Comparison of ENCODE assay signal across 12 cellular contexts in genomic region chr11:111913997-111914396, GRCh38. TPM values are rescaled to one million over a fixed set of nuclear protein-coding genes. Genes with fewer than 3 reads are reported as not detected.
DNase-seq lines count a peak whose midpoint lies in the region; ATAC-seq and TF ChIP-seq lines count a peak whose summit lies in the region.
"Had no signal": no experiment of that assay in that cellular context is flagged by ENCODE, and none has a peak within 500 bp of the region (broad histone marks: within the 10 kb centered on the region; RNA-seq: fewer than 3 reads in every experiment).

No MANE protein-coding gene starts in this region.

- H3K27me3 ChIP-seq in right atrium auricular region = no peaks in the 10 kb centered on the region

- in situ Hi-C loops in astrocyte of the spinal cord (cut with HindIII; ENCODE audit: low sequenced_read_pairs) = no loop called here

- TF ChIP-seq CTCF in astrocyte of the spinal cord (IDR thresholded peaks at IDR 0.05; ENCODE audit: low read depth, low read length) = no peak
- TF ChIP-seq CTCF in right atrium auricular region (IDR thresholded peaks at IDR 0.05) = no peak
- no peak for TF ChIP-seq CTCF in progenitor cell of endocrine pancreas (IDR thresholded peaks at IDR 0.05; ENCODE audit: unreplicated experiment)

- no peak overlapping the region for H3K27ac Mint-ChIP-seq in progenitor cell of endocrine pancreas
- H3K27ac Mint-ChIP-seq in natural killer cell treated with Interleukin-12 subunit alpha and Interleukin-12 subunit beta and Interleukin-15 and Interleukin-18, amount 100 ng/mL, for 72 hours = no peak overlapping the region
- H3K27ac Mint-ChIP-seq: activated naive CD8-positive, alpha-beta T cell treated with anti-CD3 and anti-CD28 coated beads, Interleukin-2, amount 50 U/mL, for 24 hours; T-helper 2 cell treated with Interferon-gamma antibody and Interleukin-4, amounts not matched to agents 5 μg/mL and 100 μg/mL, for 36 hours had no signal

- peaks cover 5% of the 10 kb centered on the region for H3K27me3 Mint-ChIP-seq in progenitor cell of endocrine pancreas
- H3K27me3 Mint-ChIP-seq in natural killer cell treated with Interleukin-12 subunit alpha and Interleukin-12 subunit beta and Interleukin-15 and Interleukin-18, amount 100 ng/mL, for 72 hours = peaks cover 34 to 40% of the 10 kb centered on the region in 2 donors

- no peaks in the 10 kb centered on the region for H3K9me3 Mint-ChIP-seq in progenitor cell of endocrine pancreas (ENCODE audit: low read depth)
- H3K9me3 Mint-ChIP-seq in natural killer cell treated with Interleukin-12 subunit alpha and Interleukin-12 subunit beta and Interleukin-15 and Interleukin-18, amount 100 ng/mL, for 72 hours = no peaks in the 10 kb centered on the region
- H3K9me3 Mint-ChIP-seq: activated naive CD8-positive, alpha-beta T cell treated with anti-CD3 and anti-CD28 coated beads, Interleukin-2, amount 50 U/mL, for 24 hours; H9; T-helper 2 cell treated with Interferon-gamma antibody and Interleukin-4, amounts not matched to agents 5 μg/mL and 100 μg/mL, for 36 hours had no signal

- no peak overlapping the region for H3K4me3 Mint-ChIP-seq in progenitor cell of endocrine pancreas (ENCODE audit: low read depth)
- H3K4me3 Mint-ChIP-seq in natural killer cell treated with Interleukin-12 subunit alpha and Interleukin-12 subunit beta and Interleukin-15 and Interleukin-18, amount 100 ng/mL, for 72 hours = no peak overlapping the region
- H3K4me3 Mint-ChIP-seq: activated naive CD8-positive, alpha-beta T cell treated with anti-CD3 and anti-CD28 coated beads, Interleukin-2, amount 50 U/mL, for 24 hours; H9; T-helper 2 cell treated with Interferon-gamma antibody and Interleukin-4, amounts not matched to agents 5 μg/mL and 100 μg/mL, for 36 hours had no signal

- H3K4me1 Mint-ChIP-seq in progenitor cell of endocrine pancreas (ENCODE audit: low read depth) = peaks cover 35% of the 10 kb centered on the region
- no peaks in the 10 kb centered on the region for H3K4me1 Mint-ChIP-seq in natural killer cell treated with Interleukin-12 subunit alpha and Interleukin-12 subunit beta and Interleukin-15 and Interleukin-18, amount 100 ng/mL, for 72 hours (ENCODE audit: low read depth in 2 of 2)
- H3K4me1 Mint-ChIP-seq: activated naive CD8-positive, alpha-beta T cell treated with anti-CD3 and anti-CD28 coated beads, Interleukin-2, amount 50 U/mL, for 24 hours had no signal

- DNase-seq in EH (ENCODE audit: low read depth) (peak; percentile 97), astrocyte of the spinal cord (ENCODE audit: low read depth, low spot score) (peak; percentile 57), right atrium auricular region (ENCODE audit: low spot score) (no peak), renal cortical epithelial cell (ENCODE audit: low read depth) (peak; percentile 52), progenitor cell of endocrine pancreas (ENCODE audit: low spot score, unreplicated experiment) (no peak), NCI-H1105 (lab: John Stamatoyannopoulos, UW) (no peak)
- no peak for DNase-seq in natural killer cell treated with Interleukin-12 subunit alpha and Interleukin-12 subunit beta and Interleukin-15 and Interleukin-18, amount 100 ng/mL, for 72 hours (ENCODE audit: low spot score)
- DNase-seq in activated CD4-positive, alpha-beta T cell treated with anti-CD3 and anti-CD28 coated beads for 4 hours = no peak
- DNase-seq: activated naive CD8-positive, alpha-beta T cell treated with anti-CD3 and anti-CD28 coated beads, Interleukin-2, amount 50 U/mL, for 24 hours; H9 had no signal

- ATAC-seq in natural killer cell treated with Interleukin-12 subunit alpha and Interleukin-12 subunit beta and Interleukin-15 and Interleukin-18, amount 100 ng/mL, for 72 hours = no peak
- ATAC-seq: activated naive CD8-positive, alpha-beta T cell treated with anti-CD3 and anti-CD28 coated beads, Interleukin-2, amount 50 U/mL, for 24 hours had no signal

- H3K4me3 ChIP-seq in astrocyte of the spinal cord (ENCODE audit: low read depth, low read length) = no peak overlapping the region
- H3K4me3 ChIP-seq in right atrium auricular region = peak overlapping the region; percentile 66 to 75

- H3K4me1 ChIP-seq in right atrium auricular region = peaks cover 0 to 19% of the 10 kb centered on the region in 2 donors

- H3K9me3 ChIP-seq in right atrium auricular region = no peaks in the 10 kb centered on the region
- H3K9me3 ChIP-seq: neutrophil had no signal

- H3K36me3 Mint-ChIP-seq in progenitor cell of endocrine pancreas (ENCODE audit: insufficient read depth) = no peaks in the 10 kb centered on the region
- H3K36me3 Mint-ChIP-seq in natural killer cell treated with Interleukin-12 subunit alpha and Interleukin-12 subunit beta and Interleukin-15 and Interleukin-18, amount 100 ng/mL, for 72 hours = no peaks in the 10 kb centered on the region

- H3K27ac ChIP-seq in right atrium auricular region = peak overlapping the region; percentile 98 to 100
- H3K27ac ChIP-seq: neutrophil had no signal

- peaks cover 23% of the 10 kb centered on the region for H3K36me3 ChIP-seq in right atrium auricular region
- H3K36me3 ChIP-seq: neutrophil had no signal

RNA-seq across cellular contexts. Expression of gene HSPB2, which starts 1.5 kb away (rescaled TPM):
- 10 to 100 TPM in 1 of 2 donors, 1 to 10 TPM in 1; 5.5 to 13.0 TPM for total RNA-seq in right atrium auricular region
- total RNA-seq in renal cortical epithelial cell = 0.10 and 0.69 TPM in 2 replicates
- total RNA-seq in progenitor cell of endocrine pancreas = not detected in 2 replicates
- not detected for total RNA-seq in natural killer cell treated with Interleukin-12 subunit alpha and Interleukin-12 subunit beta and Interleukin-15 and Interleukin-18, amount 100 ng/mL, for 72 hours

RNA-seq across cellular contexts. Expression of gene CRYAB, which starts 2.4 kb away (rescaled TPM):
- total RNA-seq in right atrium auricular region = 1,000 to 10,000 TPM; 2,961 to 3,608 TPM
- total RNA-seq in renal cortical epithelial cell = 63.0 and 179 TPM in 2 replicates
- 1.2 TPM in 1 of 2 replicates, not detected in the other for total RNA-seq in progenitor cell of endocrine pancreas
- total RNA-seq in natural killer cell treated with Interleukin-12 subunit alpha and Interleukin-12 subunit beta and Interleukin-15 and Interleukin-18, amount 100 ng/mL, for 72 hours = not detected
- total RNA-seq: H9 had no signal

RNA-seq across cellular contexts. Expression of gene C11orf52, which starts 4.7 kb away (rescaled TPM):
- total RNA-seq in right atrium auricular region (1 to 10 TPM; 1.5 to 8.3 TPM), renal cortical epithelial cell (9.2 and 15.3 TPM in 2 replicates), progenitor cell of endocrine pancreas (16.2 and 19.4 TPM in 2 replicates)
- total RNA-seq in natural killer cell treated with Interleukin-12 subunit alpha and Interleukin-12 subunit beta and Interleukin-15 and Interleukin-18, amount 100 ng/mL, for 72 hours = not detected

RNA-seq across cellular contexts. Expression of gene DIXDC1, which starts 23.1 kb away (rescaled TPM):
- total RNA-seq in right atrium auricular region (10 to 100 TPM; 25.7 to 50.9 TPM), renal cortical epithelial cell (58.9 and 64.7 TPM in 2 replicates), progenitor cell of endocrine pancreas (23.5 and 25.0 TPM in 2 replicates)
- total RNA-seq in natural killer cell treated with Interleukin-12 subunit alpha and Interleukin-12 subunit beta and Interleukin-15 and Interleukin-18, amount 100 ng/mL, for 72 hours = 1 to 10 TPM in 1 of 2 donors, under 1 TPM in 1; 0.45 to 7.3 TPM

RNA-seq across cellular contexts. Expression of gene CFAP68, which starts 34.7 kb away (rescaled TPM):
- 10 to 100 TPM; 27.7 to 40.9 TPM for total RNA-seq in right atrium auricular region
- total RNA-seq in renal cortical epithelial cell = 7.6 and 20.1 TPM in 2 replicates
- 25.7 and 28.4 TPM in 2 replicates for total RNA-seq in progenitor cell of endocrine pancreas
- 10 to 100 TPM in 1 of 2 donors, 1 to 10 TPM in 1; 8.4 to 11.8 TPM for total RNA-seq in natural killer cell treated with Interleukin-12 subunit alpha and Interleukin-12 subunit beta and Interleukin-15 and Interleukin-18, amount 100 ng/mL, for 72 hours

Comparison
In these comparisons a context has a peak if more than half of its experiments do, and no peak if none do; other contexts are left out.
1. DNase-seq: peak in EH (single experiment), astrocyte of the spinal cord (single experiment) and renal cortical epithelial cell (single experiment); none in right atrium auricular region (single experiment), progenitor cell of endocrine pancreas (single experiment), natural killer cell treated with Interleukin-12 subunit alpha and Interleukin-12 subunit beta and Interleukin-15 and Interleukin-18, amount 100 ng/mL, for 72 hours (single experiment), NCI-H1105 (single experiment) and activated CD4-positive, alpha-beta T cell treated with anti-CD3 and anti-CD28 coated beads for 4 hours (0 of 2).
2. RNA of gene CRYAB, which starts 2.4 kb away (total RNA-seq): 2,961 to 3,608 TPM in right atrium auricular region and 63.0 to 179 TPM in renal cortical epithelial cell; 1.2 TPM in progenitor cell of endocrine pancreas and not detected in natural killer cell treated with Interleukin-12 subunit alpha and Interleukin-12 subunit beta and Interleukin-15 and Interleukin-18, amount 100 ng/mL, for 72 hours; every median in the first group is over 10 times any median in the second.